ENCODE assay signal across 28 cellular contexts in the genomic region with DNA sequence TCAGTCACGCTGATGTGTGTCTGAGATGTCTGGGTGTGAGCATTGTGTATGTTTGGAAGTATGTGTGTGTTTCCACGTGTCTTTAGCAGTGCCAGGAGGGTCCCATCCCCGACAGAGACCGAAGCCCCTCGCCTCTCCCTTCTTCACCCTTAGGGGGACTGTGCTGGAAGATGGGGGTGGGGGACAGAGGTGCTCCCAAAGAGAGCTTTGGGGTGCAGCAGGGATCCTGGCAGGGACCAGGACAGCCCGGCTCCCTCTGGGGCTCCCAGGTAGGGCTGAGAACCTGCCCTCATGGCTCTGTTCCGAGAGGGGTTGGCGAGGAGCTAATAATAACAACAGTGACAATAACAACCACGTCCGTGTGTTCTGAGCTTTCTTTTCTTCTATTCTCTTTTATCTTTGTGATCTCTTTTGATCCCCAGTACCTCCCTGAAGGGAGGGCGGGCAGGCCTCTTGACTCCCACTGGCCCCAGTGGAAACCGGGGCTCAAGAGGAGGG. TPM values are rescaled to one million over a fixed set of nuclear protein-coding genes. Genes with fewer than 3 reads are reported as not detected.
DNase-seq lines count a peak whose midpoint lies in the region; ATAC-seq, FAIRE-seq and TF ChIP-seq lines count a peak whose summit lies in the region.
"Had no signal": no experiment of that assay in that cellular context is flagged by ENCODE, and none has a peak within 500 bp of the region (broad histone marks: within the 10 kb centered on the region; RNA-seq: fewer than 3 reads in every experiment).

No MANE protein-coding gene starts in this region.

- peaks cover 20% of the 10 kb centered on the region for H3K4me1 ChIP-seq in cardiac muscle cell (ENCODE audit: low read depth)
- peaks cover 12 to 35% of the 10 kb centered on the region in 2 experiments for H3K4me1 ChIP-seq in K562 (replicated peaks in 1 of 2; ENCODE audit: control insufficient read depth in 2 of 2, insufficient read depth in 2 of 2, low read length in 2 of 2)

- H3K9me1 ChIP-seq in K562 (ENCODE audit: control insufficient read depth, insufficient read depth, low read length): no peaks in the 10 kb centered on the region

- in situ Hi-C loops in K562 (cut with MboI): no loop called here

- POLR2A ChIA-PET in K562 (lab: Yijun Ruan, JAX): interaction anchor here (0.6 kb wide), 2 partner anchors 36 to 103 kb away, joined by 4 read pairs; no protein-coding TSS in a partner anchor

- peak overlapping the region; percentile 94 for H3K27ac Mint-ChIP-seq in mesothelial cell of epicardium
- H3K27ac Mint-ChIP-seq in stimulated activated effector memory CD8-positive, alpha-beta T cell treated with anti-CD3 and anti-CD28 coated beads, Interleukin-12 subunit alpha, Interleukin-12 subunit beta, amount 100 ng/mL, for 72 hours: peak overlapping the region; percentile 76
- H3K27ac Mint-ChIP-seq: progenitor cell of endocrine pancreas had no signal

- CTCF ChIA-PET in K562 (lab: Yijun Ruan, JAX; ENCODE audit: low intra/inter-chr PET ratio): no interaction called here

- no peak for FAIRE-seq in K562 (lab: Jason Lieb, UNC)
- FAIRE-seq: GM12892, RCC 7860 had no signal

- no peak for TF ChIP-seq EP300 in K562 (IDR thresholded peaks at IDR 0.05; ENCODE audit: low read length)

- H4K20me1 ChIP-seq in K562 (replicated peaks; ENCODE audit: control insufficient read depth, insufficient read depth, low read length): 0 out of 2 replicates have a peak, but pooled peaks cover 3% of the 10 kb centered on the region

- no peak overlapping the region for H3K4me3 Mint-ChIP-seq in mesothelial cell of epicardium
- no peak overlapping the region for H3K4me3 Mint-ChIP-seq in stimulated activated effector memory CD8-positive, alpha-beta T cell treated with anti-CD3 and anti-CD28 coated beads, Interleukin-12 subunit alpha, Interleukin-12 subunit beta, amount 100 ng/mL, for 72 hours

- H3K27me3 Mint-ChIP-seq in mesothelial cell of epicardium (ENCODE audit: low read depth): no peaks in the 10 kb centered on the region
- H3K27me3 Mint-ChIP-seq: progenitor cell of endocrine pancreas had no signal

- no peak for TF ChIP-seq CTCF in cardiac muscle cell (IDR thresholded peaks at IDR 0.05; ENCODE audit: low read depth, low read length)
- no peak for TF ChIP-seq CTCF in K562 (IDR thresholded peaks at IDR 0.05 in 2 of 3, conservative IDR thresholded peaks at IDR 0.05 in 1 of 3; ENCODE audit: insufficient read depth in 2 of 3, low read depth in 1 of 3, low read length in 3 of 3)
- no peak for TF ChIP-seq CTCF in mesothelial cell of epicardium (IDR thresholded peaks at IDR 0.05; ENCODE audit: unreplicated experiment)
- TF ChIP-seq CTCF in WERI-Rb-1 (IDR thresholded peaks at IDR 0.05; ENCODE audit: low read depth, low read length): no peak

- TF ChIP-seq RAD21 in K562 (CRISPR knock-in tag; conservative IDR thresholded peaks at IDR 0.05 in 1 of 2, IDR thresholded peaks at IDR 0.05 in 1 of 2): no peak

- peaks cover 62% of the 10 kb centered on the region for H3K4me1 Mint-ChIP-seq in mesothelial cell of epicardium
- H3K4me1 Mint-ChIP-seq in stimulated activated effector memory CD8-positive, alpha-beta T cell treated with anti-CD3 and anti-CD28 coated beads, Interleukin-12 subunit alpha, Interleukin-12 subunit beta, amount 100 ng/mL, for 72 hours: peaks cover 27% of the 10 kb centered on the region

- H3K27me3 ChIP-seq in cardiac muscle cell: no peaks in the 10 kb centered on the region
- H3K27me3 ChIP-seq in K562 (ENCODE audit: control insufficient read depth in 2 of 2, insufficient read depth in 2 of 2, low read length in 2 of 2): no peaks in the 10 kb centered on the region
- no peaks in the 10 kb centered on the region for H3K27me3 ChIP-seq in WERI-Rb-1 (ENCODE audit: insufficient read depth, low read depth, severe bottlenecking)
- H3K27me3 ChIP-seq: brain microvascular endothelial cell, gastrocnemius medialis, right lobe of liver, SJCRH30, tibial artery had no signal

- H3K9me3 Mint-ChIP-seq in mesothelial cell of epicardium: no peaks in the 10 kb centered on the region
- no peaks in the 10 kb centered on the region for H3K9me3 Mint-ChIP-seq in stimulated activated effector memory CD8-positive, alpha-beta T cell treated with anti-CD3 and anti-CD28 coated beads, Interleukin-12 subunit alpha, Interleukin-12 subunit beta, amount 100 ng/mL, for 72 hours

- no peaks in the 10 kb centered on the region for H3K79me2 ChIP-seq in K562 (ENCODE audit: control insufficient read depth, insufficient read depth, low read length)

- no peak overlapping the region for H3K4me2 ChIP-seq in K562 (ENCODE audit: insufficient read depth, low read length)

- no peak overlapping the region for H3K9ac ChIP-seq in K562 (ENCODE audit: insufficient read depth in 1 of 2, low read depth in 2 of 2, low read length in 2 of 2)

- no peak overlapping the region for H3K4me3 ChIP-seq in cardiac muscle cell
- H3K4me3 ChIP-seq in K562: no peak overlapping the region
- no peak overlapping the region for H3K4me3 ChIP-seq in WERI-Rb-1 (ENCODE audit: low read depth, low read length)
- H3K4me3 ChIP-seq: gastrocnemius medialis, right lobe of liver, SJCRH30, tibial artery had no signal

- H3K27ac ChIP-seq in cardiac muscle cell: peak overlapping the region; percentile 53
- H3K27ac ChIP-seq in K562 (ENCODE audit: extremely low read depth, low read depth, low read length): no peak overlapping the region
- no peak overlapping the region for H3K27ac ChIP-seq in WERI-Rb-1
- H3K27ac ChIP-seq: brain microvascular endothelial cell, gastrocnemius medialis, right lobe of liver, SJCRH30, tibial artery had no signal

- peak overlapping the region; percentile 3; the same call in 1 of the 2 replicates for H2AFZ ChIP-seq in K562 (ENCODE audit: low read depth, low read length)

- no TSS peak for BruUV-seq in K562 (replicated peaks; lab: Mats Ljungman, UMichigan)

- no peak for DNase-seq in cardiac muscle cell (ENCODE audit: low read depth in 1 of 2, low spot score in 1 of 2)
- DNase-seq in left ventricle myocardium superior: no peak
- DNase-seq in K562 (ENCODE audit: extremely low read depth in 1 of 4, low spot score in 3 of 4): no peak
- DNase-seq in mesothelial cell of epicardium (ENCODE audit: low spot score in 2 of 2, unreplicated experiment in 2 of 2): no peak
- no peak for DNase-seq in stimulated activated effector memory CD8-positive, alpha-beta T cell treated with anti-CD3 and anti-CD28 coated beads, Interleukin-12 subunit alpha, Interleukin-12 subunit beta, amount 100 ng/mL, for 72 hours (ENCODE audit: low spot score in 2 of 2)
- DNase-seq in WERI-Rb-1: no peak
- DNase-seq in C1 segment of cervical spinal cord (lab: John Stamatoyannopoulos, UW): no peak
- DNase-seq: activated CD4-positive, alpha-beta T cell treated with anti-CD3 and anti-CD28 coated beads for 48 hours; activated CD8-positive, alpha-beta memory T cell treated with anti-CD3 and anti-CD28 coated beads for 24 hours; brain microvascular endothelial cell; gastrocnemius medialis; HCEC 1CT; hippocampal formation; NCI-H1436 treated with DMSO at 0.1 percent for 48 hours; NCI-H2107; NCI-H446; SJCRH30; stimulated activated CD4-positive, alpha-beta T cell treated with anti-CD3 and anti-CD28 coated beads, Interleukin-12 subunit alpha, Interleukin-12 subunit beta, amount 100 ng/mL, for 4 hours; stimulated activated CD4-positive, alpha-beta T cell treated with anti-CD3 and anti-CD28 coated beads, Interleukin-4, amount 100 ng/mL, for 24 hours; SW 1271; T-helper 9 cell had no signal

- ATAC-seq in left ventricle myocardium superior: no peak
- ATAC-seq in K562: no peak
- ATAC-seq in stimulated activated effector memory CD8-positive, alpha-beta T cell treated with anti-CD3 and anti-CD28 coated beads, Interleukin-12 subunit alpha, Interleukin-12 subunit beta, amount 100 ng/mL, for 72 hours: no peak
- ATAC-seq in GM18873 (IDR thresholded peaks at IDR 0.05; ENCODE audit: low FRiP score, unreplicated experiment): no peak
- ATAC-seq: gastrocnemius medialis, left cardiac atrium had no signal

- 61% methylated on average over 7 of the region's 12 CpGs for WGBS in K562 (ENCODE audit: insufficient coverage, low coverage, missing lambda C conversion rate)

- H3K36me3 ChIP-seq in cardiac muscle cell: no peaks in the 10 kb centered on the region
- no peaks in the 10 kb centered on the region for H3K36me3 ChIP-seq in K562 (ENCODE audit: control insufficient read depth, insufficient read depth, low read length)
- no peaks in the 10 kb centered on the region for H3K36me3 ChIP-seq in WERI-Rb-1
- H3K36me3 ChIP-seq: brain microvascular endothelial cell, gastrocnemius medialis, right lobe of liver, SJCRH30, tibial artery had no signal

- TF ChIP-seq POLR2A in K562 (conservative IDR thresholded peaks at IDR 0.05): no peak

- intact Hi-C loops in left ventricle myocardium superior (cut with micrococcal nuclease): no loop called here
- intact Hi-C loops in K562 (cut with micrococcal nuclease): loop anchor here (10.0 kb wide), 1 partner anchor 108 kb away; no protein-coding TSS in a partner anchor

- H3K9me3 ChIP-seq in cardiac muscle cell (ENCODE audit: low read depth) (no peaks in the 10 kb centered on the region), K562 (replicated peaks; ENCODE audit: control insufficient read depth, insufficient read depth, low read depth, low read length) (no peaks in the 10 kb centered on the region), WERI-Rb-1 (ENCODE audit: severe bottlenecking) (no peaks in the 10 kb centered on the region)
- H3K9me3 ChIP-seq: gastrocnemius medialis, right lobe of liver, SJCRH30, tibial artery had no signal

- no peaks in the 10 kb centered on the region for H3K36me3 Mint-ChIP-seq in mesothelial cell of epicardium
- no peaks in the 10 kb centered on the region for H3K36me3 Mint-ChIP-seq in stimulated activated effector memory CD8-positive, alpha-beta T cell treated with anti-CD3 and anti-CD28 coated beads, Interleukin-12 subunit alpha, Interleukin-12 subunit beta, amount 100 ng/mL, for 72 hours

RNA-seq across cellular contexts. Expression of a gene that starts 57.7 kb away (rescaled TPM):
- total RNA-seq in cardiac muscle cell (93.1 and 129 TPM in 2 replicates), left ventricle myocardium superior (13.8 TPM), K562 (2014; rRNA removed) (2.9 and 3.0 TPM in 2 replicates), K562 (2014; rRNA removed; fragmentation: Illumina TruSeq; extraction: Trizol) (1.1 and 1.3 TPM in 2 replicates), K562 (2015; rRNA removed; fragmentation: Illumina TruSeq; extraction: Trizol) (0.90 and 0.94 TPM in 2 replicates), K562 (2021) (2.1 and 2.5 TPM in 2 replicates), mesothelial cell of epicardium (75.5 to 77.6 TPM (median 76.8 TPM) in 3 replicates)
- polyA plus RNA-seq in cardiac muscle cell (60.1 and 80.8 TPM in 2 replicates), K562 (2011; rRNA removed) (1.8 TPM in 2 replicates), K562 (2014; fragmentation: Illumina TruSeq; extraction: Trizol) (1.4 and 1.6 TPM in 2 replicates), K562 (2014; fragmentation: Nextera tagmentation; extraction: Ambion mirVana) (under 1 TPM; 0.13 to 0.23 TPM), K562 (2014; rRNA removed) (1.8 and 2.9 TPM in 2 replicates)
- total RNA-seq in K562 (2011; cell fraction: chromatin; rRNA removed; ENCODE audit: low replicate concordance): 2.6 and 6.2 TPM in 2 replicates
- 3.9 and 7.0 TPM in 2 replicates for total RNA-seq in K562 (2011; cell fraction: nucleolus; rRNA removed)
- total RNA-seq in K562 (2011; cell fraction: nucleoplasm; rRNA removed): 3.3 and 4.1 TPM in 2 replicates
- 3.3 and 3.7 TPM in 2 replicates for polyA plus RNA-seq in K562 (2011; cell fraction: cytosol; rRNA removed)
- 4.6 and 5.7 TPM in 2 replicates for polyA plus RNA-seq in K562 (2011; cell fraction: nucleus; rRNA removed)
- 1.7 and 4.1 TPM in 2 replicates for polyA plus RNA-seq in K562 (2012)
- 3.4 and 3.7 TPM in 2 replicates for polyA minus RNA-seq in K562 (2011; rRNA and poly(A)+ RNA removed)
- 2.0 and 4.6 TPM in 2 replicates for polyA minus RNA-seq in K562 (2011; cell fraction: cytosol; rRNA and poly(A)+ RNA removed)
- 3.8 and 4.7 TPM in 2 replicates for polyA minus RNA-seq in K562 (2011; cell fraction: nucleus; rRNA and poly(A)+ RNA removed)
